10 cellular contexts compared by ENCODE assay signal in the genomic region with DNA sequence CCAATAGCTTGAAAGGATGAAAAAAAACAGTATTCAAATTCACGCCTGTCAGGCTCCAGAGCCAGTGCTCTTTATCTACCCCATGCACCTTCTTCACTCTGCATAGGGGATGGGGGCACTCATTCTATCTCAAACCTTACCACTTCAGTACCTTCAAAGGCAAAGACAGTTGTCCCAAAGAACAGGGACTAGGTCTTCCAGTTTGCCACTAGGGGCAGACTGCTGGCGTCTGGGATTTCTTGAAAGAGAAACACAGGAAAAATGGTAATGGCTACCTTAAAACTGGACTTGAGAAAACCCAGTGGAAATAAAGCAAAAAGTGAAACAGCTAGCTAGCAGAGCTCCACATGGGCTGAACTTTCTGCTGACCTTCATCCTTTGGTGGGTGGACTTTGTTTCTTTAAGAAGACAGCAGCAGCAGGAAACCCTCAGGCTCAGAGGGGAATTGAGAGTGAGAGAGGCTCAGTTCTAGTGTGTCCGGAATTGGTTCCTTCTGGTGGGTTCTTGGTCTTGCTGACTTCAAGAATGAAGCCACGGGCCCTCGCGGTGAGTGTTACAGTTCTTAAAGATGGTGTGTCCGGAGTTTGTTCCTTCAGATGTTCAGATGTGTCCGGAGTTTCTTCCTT. TPM values are rescaled to one million over a fixed set of nuclear protein-coding genes. Genes with fewer than 3 reads are reported as not detected.
A peak's percentile ranks its signal among the peaks of the same experiment; 100 is the strongest.
DNase-seq lines count a peak whose midpoint lies in the region; ATAC-seq, FAIRE-seq and TF ChIP-seq lines count a peak whose summit lies in the region.
"Had no signal": no experiment of that assay in that cellular context is flagged by ENCODE, and none has a peak within 500 bp of the region (broad histone marks: within the 10 kb centered on the region; RNA-seq: fewer than 3 reads in every experiment).

No MANE protein-coding gene starts in this region.

- no peak for ATAC-seq in body of pancreas
- no peak for ATAC-seq in HG03520 (IDR thresholded peaks at IDR 0.05; ENCODE audit: unreplicated experiment)
- ATAC-seq in stimulated activated naive CD8-positive, alpha-beta T cell treated with anti-CD3 and anti-CD28 coated beads, Interleukin-15, Interleukin-2, amounts not matched to agents 100 U/mL and 50 U/mL, for 24 hours: no peak

- peaks cover 4% of the 10 kb centered on the region for H3K9me3 Mint-ChIP-seq in neural crest cell

- H3K27ac Mint-ChIP-seq in neural crest cell (ENCODE audit: unreplicated experiment): no peak overlapping the region

- DNase-seq in GM10266 (ENCODE audit: extremely low spot score): no peak
- DNase-seq in LHCN-M2 (ENCODE audit: low read depth): peak; percentile 13
- peak in 1 of 4 donors; percentile 10 for DNase-seq in body of pancreas
- DNase-seq in neural crest cell (ENCODE audit: low read depth, low spot score): no peak
- no peak for DNase-seq in NCI-H2227 treated with DMSO at 0.1 percent for 48 hours (lab: John Stamatoyannopoulos, UW)
- DNase-seq in RCC 7860 (ENCODE audit: low spot score): no peak
- DNase-seq in stimulated activated naive CD8-positive, alpha-beta T cell treated with anti-CD3 and anti-CD28 coated beads, Interleukin-15, Interleukin-2, amounts not matched to agents 100 U/mL and 50 U/mL, for 24 hours: no peak

- intact Hi-C loops in body of pancreas (cut with DNase I): no loop called here

- H3K4me1 Mint-ChIP-seq in neural crest cell: peaks cover 8% of the 10 kb centered on the region

- H3K27me3 Mint-ChIP-seq in neural crest cell (ENCODE audit: low read depth): peaks cover 31% of the 10 kb centered on the region

- no peak for TF ChIP-seq POLR2A in body of pancreas (IDR thresholded peaks at IDR 0.05)

- TF ChIP-seq CTCF in GM10266 (IDR thresholded peaks at IDR 0.05; ENCODE audit: control insufficient read depth, insufficient read depth, low read depth, missing control alignments) (peak; percentile 19), body of pancreas (IDR thresholded peaks at IDR 0.05) (peak in 5 of 7 experiments; percentile 11 to 43 (median 18)), neural crest cell (conservative IDR thresholded peaks at IDR 0.05) (peak; percentile 60)

- H3K4me1 ChIP-seq in body of pancreas: no peaks in the 10 kb centered on the region
- H3K4me1 ChIP-seq: SJCRH30 had no signal

- H3K36me3 ChIP-seq in body of pancreas (replicated peaks in 1 of 2; ENCODE audit: insufficient read depth in 1 of 2, low read depth in 2 of 2): no peaks in the 10 kb centered on the region
- H3K36me3 ChIP-seq: SJCRH30 had no signal

- no peak overlapping the region for H3K27ac ChIP-seq in body of pancreas
- H3K27ac ChIP-seq: SJCRH30 had no signal

- 66 to 80% methylated on average over 8 of the region's 8 CpGs for WGBS in body of pancreas, 2 donors

- no peaks in the 10 kb centered on the region for H3K27me3 ChIP-seq in body of pancreas
- H3K27me3 ChIP-seq: SJCRH30 had no signal

- no peak overlapping the region for H3K4me3 Mint-ChIP-seq in neural crest cell

- no peak for FAIRE-seq in RCC 7860 (lab: Jason Lieb, UNC)

- no peaks in the 10 kb centered on the region for H3K9me3 ChIP-seq in body of pancreas
- H3K9me3 ChIP-seq: SJCRH30 had no signal

- no peak overlapping the region for H3K4me3 ChIP-seq in body of pancreas
- H3K4me3 ChIP-seq: SJCRH30 had no signal

- H3K36me3 Mint-ChIP-seq in neural crest cell (ENCODE audit: low read depth): no peaks in the 10 kb centered on the region

RNA-seq across cellular contexts. Expression of gene SLC36A1, which starts 41.0 kb away (rescaled TPM):
- total RNA-seq in LHCN-M2 (2014; rRNA removed) (6.5 and 11.7 TPM in 2 replicates), body of pancreas (10 to 100 TPM in 1 of 2 donors, 1 to 10 TPM in 1; 6.5 to 12.5 TPM), neural crest cell (19.3 and 21.7 TPM in 2 replicates)
- polyA plus RNA-seq in LHCN-M2 (2012): 6.9 TPM

RNA-seq across cellular contexts. Expression of gene SLC36A2, which starts 59.1 kb away (rescaled TPM):
- total RNA-seq in LHCN-M2 (2014; rRNA removed) (not detected in 2 replicates), body of pancreas (not detected), neural crest cell (not detected in 2 replicates)
- not detected for polyA plus RNA-seq in LHCN-M2 (2012)
- total RNA-seq: dermis microvascular lymphatic vessel endothelial cell, SJCRH30 had no signal
